22 cellular contexts compared by ENCODE assay signal in genomic region chr3:106193876-106194275, GRCh38.
"Had no signal": no experiment of that assay in that cellular context is flagged by ENCODE, and none has a peak within 500 bp of the region (broad histone marks: within the 10 kb centered on the region; RNA-seq: fewer than 3 reads in every experiment).

No MANE protein-coding gene starts in this region.

- ATAC-seq: activated CD8-positive, alpha-beta memory T cell treated with anti-CD3 and anti-CD28 coated beads, Interleukin-2, amount 10 ng/mL, durations not matched to agents 7 days and 5 days; esophagus mucosa; foreskin keratinocyte; left cardiac atrium; naive thymus-derived CD8-positive, alpha-beta T cell; pancreas; right lobe of liver; WTC11 had no signal

- DNase-seq: activated CD4-positive, alpha-beta memory T cell treated with anti-CD3 and anti-CD28 coated beads, Interleukin-2, amount 10 ng/mL, durations not matched to agents 7 days and 5 days; activated CD4-positive, alpha-beta T cell treated with anti-CD3 and anti-CD28 coated beads for 48 hours; activated CD8-positive, alpha-beta memory T cell treated with anti-CD3 and anti-CD28 coated beads, Interleukin-2, amount 10 ng/mL, durations not matched to agents 7 days and 5 days; activated naive CD4-positive, alpha-beta T cell treated with Interleukin-2 at 50 U/mL for 16 hours; activated naive CD8-positive, alpha-beta T cell treated with anti-CD3 and anti-CD28 coated beads, Interleukin-2, amount 10 ng/mL, durations not matched to agents 7 days and 5 days; anterior cingulate cortex; brain microvascular endothelial cell; effector CD8-positive, alpha-beta T cell; foreskin keratinocyte; left cardiac atrium; naive thymus-derived CD8-positive, alpha-beta T cell; pancreas; right lobe of liver; stimulated activated CD4-positive, alpha-beta T cell treated with anti-CD3 and anti-CD28 coated beads, Interleukin-4, amount 100 ng/mL, for 1 hour; thyroid gland had no signal

- H3K4me1 Mint-ChIP-seq: central memory CD8-positive, alpha-beta T cell had no signal

- H3K27ac Mint-ChIP-seq: activated CD4-positive, alpha-beta memory T cell treated with anti-CD3 and anti-CD28 coated beads, Interleukin-2, amount 10 ng/mL, durations not matched to agents 7 days and 5 days; activated CD8-positive, alpha-beta memory T cell treated with anti-CD3 and anti-CD28 coated beads, Interleukin-2, amount 10 ng/mL, durations not matched to agents 7 days and 5 days; activated naive CD8-positive, alpha-beta T cell treated with anti-CD3 and anti-CD28 coated beads, Interleukin-2, amount 10 ng/mL, durations not matched to agents 7 days and 5 days; dendritic cell treated with granulocyte-macrophage colony-stimulating factor and Interleukin-4, amounts not matched to agents 40 ng/mL and 50 ng/mL, for 4 days; T-helper 2 cell treated with Interferon-gamma antibody and Interleukin-4, amounts not matched to agents 5 μg/mL and 100 μg/mL, for 36 hours; WTC11 had no signal

- H3K27me3 Mint-ChIP-seq: activated CD8-positive, alpha-beta memory T cell treated with anti-CD3 and anti-CD28 coated beads, Interleukin-2, amount 10 ng/mL, durations not matched to agents 7 days and 5 days; activated naive CD8-positive, alpha-beta T cell treated with anti-CD3 and anti-CD28 coated beads, Interleukin-2, amount 10 ng/mL, durations not matched to agents 7 days and 5 days; central memory CD8-positive, alpha-beta T cell; dendritic cell treated with granulocyte-macrophage colony-stimulating factor and Interleukin-4, amounts not matched to agents 40 ng/mL and 50 ng/mL, for 4 days; naive thymus-derived CD8-positive, alpha-beta T cell had no signal

- H3K9me3 Mint-ChIP-seq: central memory CD8-positive, alpha-beta T cell had no signal

- H3K36me3 Mint-ChIP-seq: WTC11 had no signal

- H3K4me3 Mint-ChIP-seq: activated CD4-positive, alpha-beta memory T cell treated with anti-CD3 and anti-CD28 coated beads, Interleukin-2, amount 10 ng/mL, durations not matched to agents 7 days and 5 days; activated CD8-positive, alpha-beta memory T cell treated with anti-CD3 and anti-CD28 coated beads, Interleukin-2, amount 10 ng/mL, durations not matched to agents 7 days and 5 days; activated naive CD8-positive, alpha-beta T cell treated with anti-CD3 and anti-CD28 coated beads, Interleukin-2, amount 10 ng/mL, durations not matched to agents 7 days and 5 days; central memory CD8-positive, alpha-beta T cell; dendritic cell treated with granulocyte-macrophage colony-stimulating factor and Interleukin-4, amounts not matched to agents 40 ng/mL and 50 ng/mL, for 4 days; naive thymus-derived CD8-positive, alpha-beta T cell; T-helper 2 cell treated with Interferon-gamma antibody and Interleukin-4, amounts not matched to agents 5 μg/mL and 100 μg/mL, for 36 hours; WTC11 had no signal

- H3K4me3 ChIP-seq: hepatocyte, pancreas, right lobe of liver, smooth muscle cell, thyroid gland had no signal
